1 cellular context compared by ENCODE assay signal in the genomic region with DNA sequence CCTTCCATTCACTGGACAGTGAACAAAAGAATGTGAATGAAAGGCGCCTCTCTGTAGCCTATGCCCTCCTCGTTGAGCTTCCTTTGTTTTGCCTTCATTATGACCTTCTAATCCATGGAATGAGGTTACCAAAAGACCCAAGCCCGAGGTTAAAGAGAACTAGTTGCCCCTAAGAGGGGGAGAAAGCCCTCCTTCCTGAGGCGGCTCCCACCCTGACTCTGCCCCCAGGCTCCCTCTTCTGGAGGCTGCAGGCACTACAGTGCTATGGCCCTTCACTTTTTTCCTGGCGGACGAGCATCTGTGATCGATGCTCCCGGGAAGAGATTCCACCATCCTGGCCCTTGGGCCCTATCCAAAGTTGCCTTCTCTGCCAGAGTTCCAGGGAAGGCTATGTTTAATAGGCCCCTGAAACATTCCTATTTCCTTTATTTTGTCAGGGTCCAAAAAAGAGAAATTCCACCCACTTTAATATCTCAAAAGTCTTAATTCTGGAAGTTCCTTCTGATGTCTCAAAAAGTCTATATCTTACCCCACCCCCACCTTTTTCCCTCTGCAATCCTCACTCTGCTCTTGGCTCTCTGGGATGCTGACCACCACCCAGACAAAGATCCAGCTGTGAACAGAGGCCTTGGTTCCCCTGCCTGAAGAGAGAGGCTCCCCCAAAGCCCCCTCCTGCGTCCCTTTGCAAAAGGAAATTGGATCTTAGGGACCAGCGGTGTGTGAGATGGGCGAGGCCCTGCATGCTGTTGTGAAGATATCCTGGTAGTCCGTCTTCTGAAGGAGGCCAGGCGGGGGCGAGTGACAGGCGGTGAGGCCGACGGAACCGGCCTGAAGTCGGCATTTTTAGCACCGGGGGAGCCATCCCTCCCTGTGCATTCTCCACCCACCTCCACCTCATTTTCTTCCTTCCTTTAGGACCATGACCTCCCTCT.
TF ChIP-seq lines count a peak whose summit lies in the region.

No MANE protein-coding gene starts in this region.

TF ChIP-seq in HepG2, 621 proteins besides CTCF, POLR2A, EP300 and RAD21 (continued from another document):
- TF ChIP-seq, protein P1, sequence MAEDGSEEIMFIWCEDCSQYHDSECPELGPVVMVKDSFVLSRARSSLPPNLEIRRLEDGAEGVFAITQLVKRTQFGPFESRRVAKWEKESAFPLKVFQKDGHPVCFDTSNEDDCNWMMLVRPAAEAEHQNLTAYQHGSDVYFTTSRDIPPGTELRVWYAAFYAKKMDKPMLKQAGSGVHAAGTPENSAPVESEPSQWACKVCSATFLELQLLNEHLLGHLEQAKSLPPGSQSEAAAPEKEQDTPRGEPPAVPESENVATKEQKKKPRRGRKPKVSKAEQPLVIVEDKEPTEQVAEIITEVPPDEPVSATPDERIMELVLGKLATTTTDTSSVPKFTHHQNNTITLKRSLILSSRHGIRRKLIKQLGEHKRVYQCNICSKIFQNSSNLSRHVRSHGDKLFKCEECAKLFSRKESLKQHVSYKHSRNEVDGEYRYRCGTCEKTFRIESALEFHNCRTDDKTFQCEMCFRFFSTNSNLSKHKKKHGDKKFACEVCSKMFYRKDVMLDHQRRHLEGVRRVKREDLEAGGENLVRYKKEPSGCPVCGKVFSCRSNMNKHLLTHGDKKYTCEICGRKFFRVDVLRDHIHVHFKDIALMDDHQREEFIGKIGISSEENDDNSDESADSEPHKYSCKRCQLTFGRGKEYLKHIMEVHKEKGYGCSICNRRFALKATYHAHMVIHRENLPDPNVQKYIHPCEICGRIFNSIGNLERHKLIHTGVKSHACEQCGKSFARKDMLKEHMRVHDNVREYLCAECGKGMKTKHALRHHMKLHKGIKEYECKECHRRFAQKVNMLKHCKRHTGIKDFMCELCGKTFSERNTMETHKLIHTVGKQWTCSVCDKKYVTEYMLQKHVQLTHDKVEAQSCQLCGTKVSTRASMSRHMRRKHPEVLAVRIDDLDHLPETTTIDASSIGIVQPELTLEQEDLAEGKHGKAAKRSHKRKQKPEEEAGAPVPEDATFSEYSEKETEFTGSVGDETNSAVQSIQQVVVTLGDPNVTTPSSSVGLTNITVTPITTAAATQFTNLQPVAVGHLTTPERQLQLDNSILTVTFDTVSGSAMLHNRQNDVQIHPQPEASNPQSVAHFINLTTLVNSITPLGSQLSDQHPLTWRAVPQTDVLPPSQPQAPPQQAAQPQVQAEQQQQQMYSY (CRISPR knock-in tag; IDR thresholded peaks at IDR 0.05), result no peak
- no peak for TF ChIP-seq ETV6 (CRISPR knock-in tag; conservative IDR thresholded peaks at IDR 0.05)
- 0 out of 2 replicates have a peak, but pooled peaks have one; percentile 29 for TF ChIP-seq IRF2 (CRISPR knock-in tag; IDR thresholded peaks at IDR 0.05)
- TF ChIP-seq, protein P2, sequence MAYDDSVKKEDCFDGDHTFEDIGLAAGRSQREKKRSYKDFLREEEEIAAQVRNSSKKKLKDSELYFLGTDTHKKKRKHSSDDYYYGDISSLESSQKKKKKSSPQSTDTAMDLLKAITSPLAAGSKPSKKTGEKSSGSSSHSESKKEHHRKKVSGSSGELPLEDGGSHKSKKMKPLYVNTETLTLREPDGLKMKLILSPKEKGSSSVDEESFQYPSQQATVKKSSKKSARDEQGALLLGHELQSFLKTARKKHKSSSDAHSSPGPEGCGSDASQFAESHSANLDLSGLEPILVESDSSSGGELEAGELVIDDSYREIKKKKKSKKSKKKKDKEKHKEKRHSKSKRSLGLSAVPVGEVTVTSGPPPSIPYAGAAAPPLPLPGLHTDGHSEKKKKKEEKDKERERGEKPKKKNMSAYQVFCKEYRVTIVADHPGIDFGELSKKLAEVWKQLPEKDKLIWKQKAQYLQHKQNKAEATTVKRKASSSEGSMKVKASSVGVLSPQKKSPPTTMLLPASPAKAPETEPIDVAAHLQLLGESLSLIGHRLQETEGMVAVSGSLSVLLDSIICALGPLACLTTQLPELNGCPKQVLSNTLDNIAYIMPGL (CRISPR knock-in tag; IDR thresholded peaks at IDR 0.05; ENCODE audit: borderline replicate concordance in 1 of 2, low read depth in 1 of 2), result no peak
- TF ChIP-seq, protein P3, sequence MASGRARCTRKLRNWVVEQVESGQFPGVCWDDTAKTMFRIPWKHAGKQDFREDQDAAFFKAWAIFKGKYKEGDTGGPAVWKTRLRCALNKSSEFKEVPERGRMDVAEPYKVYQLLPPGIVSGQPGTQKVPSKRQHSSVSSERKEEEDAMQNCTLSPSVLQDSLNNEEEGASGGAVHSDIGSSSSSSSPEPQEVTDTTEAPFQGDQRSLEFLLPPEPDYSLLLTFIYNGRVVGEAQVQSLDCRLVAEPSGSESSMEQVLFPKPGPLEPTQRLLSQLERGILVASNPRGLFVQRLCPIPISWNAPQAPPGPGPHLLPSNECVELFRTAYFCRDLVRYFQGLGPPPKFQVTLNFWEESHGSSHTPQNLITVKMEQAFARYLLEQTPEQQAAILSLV (CRISPR knock-in tag; IDR thresholded peaks at IDR 0.05; ENCODE audit: borderline replicate concordance), result no peak
- no peak for TF ChIP-seq ZNF589 (CRISPR knock-in tag; conservative IDR thresholded peaks at IDR 0.05)
- no peak for TF ChIP-seq ZNF614 (CRISPR knock-in tag; IDR thresholded peaks at IDR 0.05; ENCODE audit: borderline replicate concordance)
- no peak for TF ChIP-seq ZMAT3 (CRISPR knock-in tag; conservative IDR thresholded peaks at IDR 0.05)
- no peak for TF ChIP-seq ZNF891 (CRISPR knock-in tag; IDR thresholded peaks at IDR 0.05)
- no peak for TF ChIP-seq ZNF432 (CRISPR knock-in tag; IDR thresholded peaks at IDR 0.05; ENCODE audit: borderline replicate concordance)
